In genomic region chr4:59643682-59644081, GRCh38 we compare ENCODE assay signal across 22 cellular contexts.
DNase-seq lines count a peak whose midpoint lies in the region; ATAC-seq, FAIRE-seq and TF ChIP-seq lines count a peak whose summit lies in the region.
"Had no signal": no experiment of that assay in that cellular context is flagged by ENCODE, and none has a peak within 500 bp of the region (broad histone marks: within the 10 kb centered on the region; RNA-seq: fewer than 3 reads in every experiment).

No MANE protein-coding gene starts in this region.

- H3K9me2 ChIP-seq in GM23338 (ENCODE audit: insufficient read depth), result no peaks in the 10 kb centered on the region

- no peak overlapping the region for H3K9ac ChIP-seq in neural progenitor cell
- H3K9ac ChIP-seq: BLaER1 had no signal

- H3K27me3 ChIP-seq in GM23338 (ENCODE audit: insufficient read depth) (no peaks in the 10 kb centered on the region), neural progenitor cell (no peaks in the 10 kb centered on the region), right atrium auricular region (no peaks in the 10 kb centered on the region)
- H3K27me3 ChIP-seq: BE2C, BLaER1 had no signal

- H3K4me2 ChIP-seq in GM23338, result no peak overlapping the region
- no peak overlapping the region for H3K4me2 ChIP-seq in neural progenitor cell
- H3K4me2 ChIP-seq: BLaER1 had no signal

- H3F3A ChIP-seq in GM23338 (replicated peaks; ENCODE audit: low read depth) (no peaks in the 10 kb centered on the region), neural progenitor cell (ENCODE audit: low read depth) (no peaks in the 10 kb centered on the region)

- H3K27ac ChIP-seq in GM23338 (ENCODE audit: low read depth) (no peak overlapping the region), neural progenitor cell (no peak overlapping the region), right atrium auricular region (no peak overlapping the region)
- H3K27ac ChIP-seq: BLaER1 had no signal

- H3K27me3 Mint-ChIP-seq in GM23338 (ENCODE audit: insufficient read depth, low read depth, poor library complexity) (peaks cover 2% of the 10 kb centered on the region), neural progenitor cell (ENCODE audit: insufficient read depth, low read depth) (no peaks in the 10 kb centered on the region)
- H3K27me3 Mint-ChIP-seq: CD4-positive, alpha-beta memory T cell; CD4-positive, CD25-positive, alpha-beta regulatory T cell; CD8-positive, alpha-beta memory T cell had no signal

- no peak overlapping the region for H3K4me3 ChIP-seq in GM23338
- H3K4me3 ChIP-seq in neural progenitor cell, result no peak overlapping the region
- no peak overlapping the region for H3K4me3 ChIP-seq in right atrium auricular region
- H3K4me3 ChIP-seq: BLaER1 had no signal

- H3K9me3 Mint-ChIP-seq in GM23338 (0 out of 3 replicates have a peak, but pooled peaks cover under 1% of the 10 kb centered on the region), neural progenitor cell (peaks cover 5% of the 10 kb centered on the region)

- H3K4me1 Mint-ChIP-seq in GM23338, result no peaks in the 10 kb centered on the region
- H3K4me1 Mint-ChIP-seq in neural progenitor cell, result no peaks in the 10 kb centered on the region
- H3K4me1 Mint-ChIP-seq: CD14-positive monocyte; CD4-positive, alpha-beta memory T cell; CD4-positive, CD25-positive, alpha-beta regulatory T cell; CD8-positive, alpha-beta memory T cell had no signal

- FAIRE-seq in D721Med (lab: Jason Lieb, UNC), result peak; percentile 21
- FAIRE-seq: GM12891, GM19239 had no signal

- H2AFZ ChIP-seq in GM23338, result no peak overlapping the region
- H2AFZ ChIP-seq in neural progenitor cell (replicated peaks), result peak overlapping the region; percentile 35

- H3K36me3 Mint-ChIP-seq in GM23338 (ENCODE audit: low read depth) (no peaks in the 10 kb centered on the region), neural progenitor cell (no peaks in the 10 kb centered on the region)
- H3K36me3 Mint-ChIP-seq: CD14-positive monocyte; CD4-positive, alpha-beta memory T cell; CD4-positive, CD25-positive, alpha-beta regulatory T cell; CD8-positive, alpha-beta memory T cell had no signal

- TF ChIP-seq CTCF in D721Med (IDR thresholded peaks at IDR 0.05; ENCODE audit: insufficient read depth, missing control alignments) (no peak), GM23338 (conservative IDR thresholded peaks at IDR 0.05; ENCODE audit: low read depth in 2 of 2) (no peak), neural progenitor cell (IDR thresholded peaks at IDR 0.05) (no peak), right atrium auricular region (IDR thresholded peaks at IDR 0.05) (no peak)

- H3K4me1 ChIP-seq in GM23338 (ENCODE audit: insufficient read depth) (0 out of 2 replicates have a peak, but pooled peaks cover 3% of the 10 kb centered on the region), neural progenitor cell (no peaks in the 10 kb centered on the region), right atrium auricular region (no peaks in the 10 kb centered on the region)
- H3K4me1 ChIP-seq: BE2C, BLaER1 had no signal

- ATAC-seq in GM23338 (no peak), left lobe of liver (peak; percentile 95), GM21367 (IDR thresholded peaks at IDR 0.05; ENCODE audit: unreplicated experiment) (no peak)

- H3K27ac Mint-ChIP-seq in GM23338 (0 out of 2 replicates have a peak overlapping the region, but pooled peaks have one; percentile 59), neural progenitor cell (no peak overlapping the region)
- H3K27ac Mint-ChIP-seq: CD14-positive monocyte; CD4-positive, alpha-beta memory T cell; CD4-positive, CD25-positive, alpha-beta regulatory T cell; CD8-positive, alpha-beta memory T cell had no signal

- H3K9me3 ChIP-seq in neural progenitor cell (ENCODE audit: low read depth), result no peaks in the 10 kb centered on the region
- no peaks in the 10 kb centered on the region for H3K9me3 ChIP-seq in right atrium auricular region
- H3K9me3 ChIP-seq: BE2C, BLaER1 had no signal

- H3K79me2 ChIP-seq in GM23338 (replicated peaks; ENCODE audit: insufficient read depth) (no peaks in the 10 kb centered on the region), neural progenitor cell (ENCODE audit: low read depth) (no peaks in the 10 kb centered on the region)

- H4K20me1 ChIP-seq in GM23338 (replicated peaks; ENCODE audit: insufficient read depth) (no peaks in the 10 kb centered on the region), neural progenitor cell (ENCODE audit: low read depth) (no peaks in the 10 kb centered on the region)
- H4K20me1 ChIP-seq: BLaER1 had no signal

- H3K4me3 Mint-ChIP-seq in GM23338 (no peak overlapping the region), neural progenitor cell (no peak overlapping the region)
- H3K4me3 Mint-ChIP-seq: CD14-positive monocyte; CD4-positive, alpha-beta memory T cell; CD4-positive, CD25-positive, alpha-beta regulatory T cell; CD8-positive, alpha-beta memory T cell had no signal

- no peaks in the 10 kb centered on the region for H3K36me3 ChIP-seq in GM23338 (ENCODE audit: insufficient read depth)
- H3K36me3 ChIP-seq in neural progenitor cell, result no peaks in the 10 kb centered on the region
- no peaks in the 10 kb centered on the region for H3K36me3 ChIP-seq in right atrium auricular region
- H3K36me3 ChIP-seq: BE2C, BLaER1 had no signal

- DNase-seq in D721Med (ENCODE audit: insufficient read length, low spot score) (no peak), GM23338 (ENCODE audit: low spot score) (no peak), left lobe of liver (ENCODE audit: low spot score) (no peak), neural progenitor cell (ENCODE audit: low spot score) (no peak), superior temporal gyrus (ENCODE audit: extremely low spot score) (no peak), right atrium auricular region (ENCODE audit: low spot score) (no peak)
- DNase-seq in stimulated activated naive CD4-positive, alpha-beta T cell (lab: John Stamatoyannopoulos, UW), result no peak
- DNase-seq: 8988T; ACHN; BE2C; C1 segment of cervical spinal cord; CD4-positive, alpha-beta memory T cell; CD4-positive, CD25-positive, alpha-beta regulatory T cell; CD8-positive, alpha-beta memory T cell; COR-L47; DMS79 treated with DMSO at 0.1 percent for 48 hours; GF-D8 had no signal

TF ChIP-seq in GM23338, 12 proteins besides CTCF, POLR2A, EP300 and RAD21 (continues in another document):
- no peak for TF ChIP-seq NANOG (IDR thresholded peaks at IDR 0.05; ENCODE audit: borderline replicate concordance)
- no peak for TF ChIP-seq POLR2AphosphoS5 (IDR thresholded peaks at IDR 0.05; ENCODE audit: low read depth)
- no peak for TF ChIP-seq ZNF114 (CRISPR knock-in tag; IDR thresholded peaks at IDR 0.05)
- TF ChIP-seq CREB1 (CRISPR knock-in tag; IDR thresholded peaks at IDR 0.05; ENCODE audit: low read depth), result no peak
- TF ChIP-seq, protein P1, sequence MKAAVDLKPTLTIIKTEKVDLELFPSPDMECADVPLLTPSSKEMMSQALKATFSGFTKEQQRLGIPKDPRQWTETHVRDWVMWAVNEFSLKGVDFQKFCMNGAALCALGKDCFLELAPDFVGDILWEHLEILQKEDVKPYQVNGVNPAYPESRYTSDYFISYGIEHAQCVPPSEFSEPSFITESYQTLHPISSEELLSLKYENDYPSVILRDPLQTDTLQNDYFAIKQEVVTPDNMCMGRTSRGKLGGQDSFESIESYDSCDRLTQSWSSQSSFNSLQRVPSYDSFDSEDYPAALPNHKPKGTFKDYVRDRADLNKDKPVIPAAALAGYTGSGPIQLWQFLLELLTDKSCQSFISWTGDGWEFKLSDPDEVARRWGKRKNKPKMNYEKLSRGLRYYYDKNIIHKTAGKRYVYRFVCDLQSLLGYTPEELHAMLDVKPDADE (IDR thresholded peaks at IDR 0.05), result no peak
- no peak for TF ChIP-seq EZH2phosphoT487 (IDR thresholded peaks at IDR 0.05; ENCODE audit: unreplicated experiment)
- TF ChIP-seq STAT1 (IDR thresholded peaks at IDR 0.05; ENCODE audit: unreplicated experiment), result no peak
